ENCODE assay signal across 1 cellular context in the genomic region with DNA sequence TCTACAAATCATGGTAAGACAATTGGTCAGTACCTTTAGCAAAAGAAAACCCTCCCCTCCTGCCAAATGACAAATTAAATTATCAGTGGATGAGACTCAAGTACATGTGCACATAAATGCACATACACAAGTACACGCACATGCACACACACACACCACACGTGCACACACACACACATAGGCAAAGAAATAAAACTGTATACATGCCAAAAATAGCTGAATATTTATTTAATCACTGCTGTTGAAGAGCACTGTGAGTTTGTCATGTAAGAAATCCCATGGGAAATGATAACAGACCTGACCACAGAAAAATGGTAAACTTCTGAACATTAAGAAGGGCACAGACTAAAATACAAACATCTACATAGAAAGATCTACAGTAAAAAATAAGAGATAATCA.
TF ChIP-seq lines count a peak whose summit lies in the region.

No MANE protein-coding gene starts in this region.

TF ChIP-seq in GM12878, 131 proteins besides CTCF, POLR2A, EP300 and RAD21 (continued from another document):
- no peak for TF ChIP-seq BHLHE40 (IDR thresholded peaks at IDR 0.05; ENCODE audit: borderline replicate concordance in 1 of 2, low read depth in 2 of 2, low read length in 1 of 2)
- no peak for TF ChIP-seq BACH1 (IDR thresholded peaks at IDR 0.05; ENCODE audit: borderline replicate concordance)
- no peak for TF ChIP-seq SREBF2 (IDR thresholded peaks at IDR 0.05; ENCODE audit: low read length)
- TF ChIP-seq SIX5 (IDR thresholded peaks at IDR 0.05; ENCODE audit: low read depth, low read length, severe bottlenecking): no peak
- no peak for TF ChIP-seq SUPT20H (IDR thresholded peaks at IDR 0.05; ENCODE audit: borderline replicate concordance, control insufficient read depth, low read depth, low read length)
- TF ChIP-seq, protein P1, sequence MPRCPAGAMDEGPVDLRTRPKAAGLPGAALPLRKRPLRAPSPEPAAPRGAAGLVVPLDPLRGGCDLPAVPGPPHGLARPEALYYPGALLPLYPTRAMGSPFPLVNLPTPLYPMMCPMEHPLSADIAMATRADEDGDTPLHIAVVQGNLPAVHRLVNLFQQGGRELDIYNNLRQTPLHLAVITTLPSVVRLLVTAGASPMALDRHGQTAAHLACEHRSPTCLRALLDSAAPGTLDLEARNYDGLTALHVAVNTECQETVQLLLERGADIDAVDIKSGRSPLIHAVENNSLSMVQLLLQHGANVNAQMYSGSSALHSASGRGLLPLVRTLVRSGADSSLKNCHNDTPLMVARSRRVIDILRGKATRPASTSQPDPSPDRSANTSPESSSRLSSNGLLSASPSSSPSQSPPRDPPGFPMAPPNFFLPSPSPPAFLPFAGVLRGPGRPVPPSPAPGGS (IDR thresholded peaks at IDR 0.05; ENCODE audit: borderline replicate concordance, insufficient read depth, low read depth, low read length, poor library complexity, severe bottlenecking): peak; percentile 57
- no peak for TF ChIP-seq ZNF217 (IDR thresholded peaks at IDR 0.05)
- TF ChIP-seq, protein P2, sequence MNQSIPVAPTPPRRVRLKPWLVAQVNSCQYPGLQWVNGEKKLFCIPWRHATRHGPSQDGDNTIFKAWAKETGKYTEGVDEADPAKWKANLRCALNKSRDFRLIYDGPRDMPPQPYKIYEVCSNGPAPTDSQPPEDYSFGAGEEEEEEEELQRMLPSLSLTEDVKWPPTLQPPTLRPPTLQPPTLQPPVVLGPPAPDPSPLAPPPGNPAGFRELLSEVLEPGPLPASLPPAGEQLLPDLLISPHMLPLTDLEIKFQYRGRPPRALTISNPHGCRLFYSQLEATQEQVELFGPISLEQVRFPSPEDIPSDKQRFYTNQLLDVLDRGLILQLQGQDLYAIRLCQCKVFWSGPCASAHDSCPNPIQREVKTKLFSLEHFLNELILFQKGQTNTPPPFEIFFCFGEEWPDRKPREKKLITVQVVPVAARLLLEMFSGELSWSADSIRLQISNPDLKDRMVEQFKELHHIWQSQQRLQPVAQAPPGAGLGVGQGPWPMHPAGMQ (IDR thresholded peaks at IDR 0.05; ENCODE audit: borderline replicate concordance): no peak
- TF ChIP-seq POLR2AphosphoS5 (IDR thresholded peaks at IDR 0.05; ENCODE audit: low read length): no peak
- TF ChIP-seq, protein P3, sequence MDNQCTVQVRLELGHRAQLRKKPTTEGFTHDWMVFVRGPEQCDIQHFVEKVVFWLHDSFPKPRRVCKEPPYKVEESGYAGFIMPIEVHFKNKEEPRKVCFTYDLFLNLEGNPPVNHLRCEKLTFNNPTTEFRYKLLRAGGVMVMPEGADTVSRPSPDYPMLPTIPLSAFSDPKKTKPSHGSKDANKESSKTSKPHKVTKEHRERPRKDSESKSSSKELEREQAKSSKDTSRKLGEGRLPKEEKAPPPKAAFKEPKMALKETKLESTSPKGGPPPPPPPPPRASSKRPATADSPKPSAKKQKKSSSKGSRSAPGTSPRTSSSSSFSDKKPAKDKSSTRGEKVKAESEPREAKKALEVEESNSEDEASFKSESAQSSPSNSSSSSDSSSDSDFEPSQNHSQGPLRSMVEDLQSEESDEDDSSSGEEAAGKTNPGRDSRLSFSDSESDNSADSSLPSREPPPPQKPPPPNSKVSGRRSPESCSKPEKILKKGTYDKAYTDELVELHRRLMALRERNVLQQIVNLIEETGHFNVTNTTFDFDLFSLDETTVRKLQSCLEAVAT (IDR thresholded peaks at IDR 0.05): peak; percentile 70
- TF ChIP-seq RUNX3 (IDR thresholded peaks at IDR 0.05; ENCODE audit: low read length): no peak
- TF ChIP-seq, protein P4, sequence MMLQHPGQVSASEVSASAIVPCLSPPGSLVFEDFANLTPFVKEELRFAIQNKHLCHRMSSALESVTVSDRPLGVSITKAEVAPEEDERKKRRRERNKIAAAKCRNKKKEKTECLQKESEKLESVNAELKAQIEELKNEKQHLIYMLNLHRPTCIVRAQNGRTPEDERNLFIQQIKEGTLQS (IDR thresholded peaks at IDR 0.05; ENCODE audit: borderline replicate concordance, extremely low read depth, low read depth, low read length): no peak
- TF ChIP-seq, protein P5, sequence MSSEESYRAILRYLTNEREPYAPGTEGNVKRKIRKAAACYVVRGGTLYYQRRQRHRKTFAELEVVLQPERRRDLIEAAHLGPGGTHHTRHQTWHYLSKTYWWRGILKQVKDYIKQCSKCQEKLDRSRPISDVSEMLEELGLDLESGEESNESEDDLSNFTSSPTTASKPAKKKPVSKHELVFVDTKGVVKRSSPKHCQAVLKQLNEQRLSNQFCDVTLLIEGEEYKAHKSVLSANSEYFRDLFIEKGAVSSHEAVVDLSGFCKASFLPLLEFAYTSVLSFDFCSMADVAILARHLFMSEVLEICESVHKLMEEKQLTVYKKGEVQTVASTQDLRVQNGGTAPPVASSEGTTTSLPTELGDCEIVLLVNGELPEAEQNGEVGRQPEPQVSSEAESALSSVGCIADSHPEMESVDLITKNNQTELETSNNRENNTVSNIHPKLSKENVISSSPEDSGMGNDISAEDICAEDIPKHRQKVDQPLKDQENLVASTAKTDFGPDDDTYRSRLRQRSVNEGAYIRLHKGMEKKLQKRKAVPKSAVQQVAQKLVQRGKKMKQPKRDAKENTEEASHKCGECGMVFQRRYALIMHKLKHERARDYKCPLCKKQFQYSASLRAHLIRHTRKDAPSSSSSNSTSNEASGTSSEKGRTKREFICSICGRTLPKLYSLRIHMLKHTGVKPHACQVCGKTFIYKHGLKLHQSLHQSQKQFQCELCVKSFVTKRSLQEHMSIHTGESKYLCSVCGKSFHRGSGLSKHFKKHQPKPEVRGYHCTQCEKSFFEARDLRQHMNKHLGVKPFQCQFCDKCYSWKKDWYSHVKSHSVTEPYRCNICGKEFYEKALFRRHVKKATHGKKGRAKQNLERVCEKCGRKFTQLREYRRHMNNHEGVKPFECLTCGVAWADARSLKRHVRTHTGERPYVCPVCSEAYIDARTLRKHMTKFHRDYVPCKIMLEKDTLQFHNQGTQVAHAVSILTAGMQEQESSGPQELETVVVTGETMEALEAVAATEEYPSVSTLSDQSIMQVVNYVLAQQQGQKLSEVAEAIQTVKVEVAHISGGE (CRISPR knock-in tag; IDR thresholded peaks at IDR 0.05): no peak
- TF ChIP-seq, protein P6, sequence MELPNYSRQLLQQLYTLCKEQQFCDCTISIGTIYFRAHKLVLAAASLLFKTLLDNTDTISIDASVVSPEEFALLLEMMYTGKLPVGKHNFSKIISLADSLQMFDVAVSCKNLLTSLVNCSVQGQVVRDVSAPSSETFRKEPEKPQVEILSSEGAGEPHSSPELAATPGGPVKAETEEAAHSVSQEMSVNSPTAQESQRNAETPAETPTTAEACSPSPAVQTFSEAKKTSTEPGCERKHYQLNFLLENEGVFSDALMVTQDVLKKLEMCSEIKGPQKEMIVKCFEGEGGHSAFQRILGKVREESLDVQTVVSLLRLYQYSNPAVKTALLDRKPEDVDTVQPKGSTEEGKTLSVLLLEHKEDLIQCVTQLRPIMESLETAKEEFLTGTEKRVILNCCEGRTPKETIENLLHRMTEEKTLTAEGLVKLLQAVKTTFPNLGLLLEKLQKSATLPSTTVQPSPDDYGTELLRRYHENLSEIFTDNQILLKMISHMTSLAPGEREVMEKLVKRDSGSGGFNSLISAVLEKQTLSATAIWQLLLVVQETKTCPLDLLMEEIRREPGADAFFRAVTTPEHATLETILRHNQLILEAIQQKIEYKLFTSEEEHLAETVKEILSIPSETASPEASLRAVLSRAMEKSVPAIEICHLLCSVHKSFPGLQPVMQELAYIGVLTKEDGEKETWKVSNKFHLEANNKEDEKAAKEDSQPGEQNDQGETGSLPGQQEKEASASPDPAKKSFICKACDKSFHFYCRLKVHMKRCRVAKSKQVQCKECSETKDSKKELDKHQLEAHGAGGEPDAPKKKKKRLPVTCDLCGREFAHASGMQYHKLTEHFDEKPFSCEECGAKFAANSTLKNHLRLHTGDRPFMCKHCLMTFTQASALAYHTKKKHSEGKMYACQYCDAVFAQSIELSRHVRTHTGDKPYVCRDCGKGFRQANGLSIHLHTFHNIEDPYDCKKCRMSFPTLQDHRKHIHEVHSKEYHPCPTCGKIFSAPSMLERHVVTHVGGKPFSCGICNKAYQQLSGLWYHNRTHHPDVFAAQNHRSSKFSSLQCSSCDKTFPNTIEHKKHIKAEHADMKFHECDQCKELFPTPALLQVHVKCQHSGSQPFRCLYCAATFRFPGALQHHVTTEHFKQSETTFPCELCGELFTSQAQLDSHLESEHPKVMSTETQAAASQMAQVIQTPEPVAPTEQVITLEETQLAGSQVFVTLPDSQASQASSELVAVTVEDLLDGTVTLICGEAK (IDR thresholded peaks at IDR 0.05; ENCODE audit: borderline replicate concordance): no peak
- TF ChIP-seq MTA3 (IDR thresholded peaks at IDR 0.05; ENCODE audit: borderline replicate concordance, low read length): no peak
- TF ChIP-seq, protein P7, sequence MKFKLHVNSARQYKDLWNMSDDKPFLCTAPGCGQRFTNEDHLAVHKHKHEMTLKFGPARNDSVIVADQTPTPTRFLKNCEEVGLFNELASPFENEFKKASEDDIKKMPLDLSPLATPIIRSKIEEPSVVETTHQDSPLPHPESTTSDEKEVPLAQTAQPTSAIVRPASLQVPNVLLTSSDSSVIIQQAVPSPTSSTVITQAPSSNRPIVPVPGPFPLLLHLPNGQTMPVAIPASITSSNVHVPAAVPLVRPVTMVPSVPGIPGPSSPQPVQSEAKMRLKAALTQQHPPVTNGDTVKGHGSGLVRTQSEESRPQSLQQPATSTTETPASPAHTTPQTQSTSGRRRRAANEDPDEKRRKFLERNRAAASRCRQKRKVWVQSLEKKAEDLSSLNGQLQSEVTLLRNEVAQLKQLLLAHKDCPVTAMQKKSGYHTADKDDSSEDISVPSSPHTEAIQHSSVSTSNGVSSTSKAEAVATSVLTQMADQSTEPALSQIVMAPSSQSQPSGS (IDR thresholded peaks at IDR 0.05; ENCODE audit: low read length): 0 out of 2 replicates have a peak, but pooled peaks have one; percentile 20
- TF ChIP-seq MEF2B (IDR thresholded peaks at IDR 0.05; ENCODE audit: partially characterized antibody, poor library complexity, severe bottlenecking): peak; percentile 48
- TF ChIP-seq STAT3 (IDR thresholded peaks at IDR 0.05; ENCODE audit: low read depth, low read length): no peak
- no peak for TF ChIP-seq LARP7 (IDR thresholded peaks at IDR 0.05)
- no peak for TF ChIP-seq CEBPB (IDR thresholded peaks at IDR 0.05; ENCODE audit: borderline replicate concordance in 1 of 2, low read depth in 2 of 2, low read length in 2 of 2)
- no peak for TF ChIP-seq CREM (IDR thresholded peaks at IDR 0.05; ENCODE audit: low read depth)
- no peak for TF ChIP-seq NR2C1 (IDR thresholded peaks at IDR 0.05)
- TF ChIP-seq POU2F2 (IDR thresholded peaks at IDR 0.05; ENCODE audit: borderline replicate concordance, low read depth, low read length): no peak
